In the genomic region with DNA sequence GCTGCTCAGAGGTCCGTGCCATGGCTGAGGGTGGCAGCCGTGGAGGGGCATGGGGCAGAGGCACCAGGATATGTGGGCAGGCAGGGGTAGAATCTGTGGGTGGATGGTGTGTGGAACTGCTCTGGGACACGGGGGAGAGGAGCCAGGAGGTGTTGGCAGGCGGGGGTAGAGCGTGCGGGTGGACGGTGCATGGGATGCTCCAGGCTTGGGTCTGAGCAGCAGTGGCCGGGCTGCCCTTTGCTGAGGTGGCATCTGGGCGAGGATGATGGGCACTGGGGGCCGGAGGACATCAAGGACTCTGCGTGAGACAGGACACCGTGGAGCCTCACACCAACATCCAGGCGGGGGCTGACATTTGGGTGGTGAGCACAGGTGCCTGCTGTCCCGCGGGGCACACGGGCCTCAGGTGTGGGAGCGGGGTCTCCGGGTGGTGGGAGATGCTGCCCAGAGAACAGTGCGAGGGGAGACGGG, we compare ENCODE assay signal across 1 cellular context.
TF ChIP-seq lines count a peak whose summit lies in the region.

No MANE protein-coding gene starts in this region.

TF ChIP-seq in HepG2, 621 proteins besides CTCF, POLR2A, EP300 and RAD21:
- TF ChIP-seq, protein P1, sequence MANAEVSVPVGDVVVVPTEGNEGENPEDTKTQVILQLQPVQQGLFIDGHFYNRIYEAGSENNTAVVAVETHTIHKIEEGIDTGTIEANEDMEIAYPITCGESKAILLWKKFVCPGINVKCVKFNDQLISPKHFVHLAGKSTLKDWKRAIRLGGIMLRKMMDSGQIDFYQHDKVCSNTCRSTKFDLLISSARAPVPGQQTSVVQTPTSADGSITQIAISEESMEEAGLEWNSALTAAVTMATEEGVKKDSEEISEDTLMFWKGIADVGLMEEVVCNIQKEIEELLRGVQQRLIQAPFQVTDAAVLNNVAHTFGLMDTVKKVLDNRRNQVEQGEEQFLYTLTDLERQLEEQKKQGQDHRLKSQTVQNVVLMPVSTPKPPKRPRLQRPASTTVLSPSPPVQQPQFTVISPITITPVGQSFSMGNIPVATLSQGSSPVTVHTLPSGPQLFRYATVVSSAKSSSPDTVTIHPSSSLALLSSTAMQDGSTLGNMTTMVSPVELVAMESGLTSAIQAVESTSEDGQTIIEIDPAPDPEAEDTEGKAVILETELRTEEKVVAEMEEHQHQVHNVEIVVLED (CRISPR knock-in tag; IDR thresholded peaks at IDR 0.05; ENCODE audit: borderline replicate concordance): no peak
TF ChIP-seq in HepG2: peak in this region for 0.
